8 cellular contexts compared by ENCODE assay signal in genomic region chr14:85336257-85336656, GRCh38.
"Had no signal": no experiment of that assay in that cellular context is flagged by ENCODE, and none has a peak within 500 bp of the region (broad histone marks: within the 10 kb centered on the region; RNA-seq: fewer than 3 reads in every experiment).

No MANE protein-coding gene starts in this region.

- ATAC-seq: GM12878 had no signal

- H3K4me3 ChIP-seq: GM12878 had no signal

- DNase-seq: GDM1, GF-D8 had no signal

- FAIRE-seq: G401.6, GM12878, GM12891, GM12892, GM18507, GM19239 had no signal
